In the genomic region with DNA sequence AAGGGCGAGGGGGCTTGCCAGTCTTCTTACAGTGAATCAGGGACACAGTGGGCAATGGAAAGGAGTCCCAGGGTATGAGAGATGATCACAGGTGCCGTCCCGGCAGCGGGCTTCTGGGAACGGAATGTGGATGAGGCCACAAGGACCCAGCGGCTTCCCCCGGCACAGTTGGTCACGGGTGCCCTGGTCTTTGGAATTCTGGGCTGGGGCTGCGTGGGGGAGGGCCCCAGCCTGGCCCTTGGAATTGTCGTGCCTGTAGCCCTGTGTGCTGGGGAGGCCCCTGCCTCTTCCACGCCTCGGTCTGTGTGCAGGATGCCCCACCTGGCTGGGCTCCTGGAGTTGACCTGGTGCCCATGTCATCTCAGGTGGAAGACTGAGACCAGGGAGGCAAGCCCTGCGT, we compare ENCODE assay signal across 20 cellular contexts.
"Had no signal": no experiment of that assay in that cellular context is flagged by ENCODE, and none has a peak within 500 bp of the region (broad histone marks: within the 10 kb centered on the region; RNA-seq: fewer than 3 reads in every experiment).

No MANE protein-coding gene starts in this region.

- H3K9me3 ChIP-seq: body of pancreas, right atrium auricular region, stomach, upper lobe of left lung had no signal

- ATAC-seq: activated CD4-positive, alpha-beta T cell treated with anti-CD3 and anti-CD28 coated beads for 36 hours; activated CD8-positive, alpha-beta memory T cell treated with anti-CD3 and anti-CD28 coated beads, Interleukin-2, amount 10 ng/mL, durations not matched to agents 7 days and 5 days; body of pancreas; effector memory CD8-positive, alpha-beta T cell; left ventricle myocardium superior; WTC11 had no signal

- H3K27me3 ChIP-seq: body of pancreas, right atrium auricular region, upper lobe of left lung had no signal

- H3K9me3 Mint-ChIP-seq: activated CD4-positive, alpha-beta memory T cell treated with anti-CD3 and anti-CD28 coated beads, Interleukin-2, amount 10 ng/mL, durations not matched to agents 7 days and 5 days; T-helper 2 cell treated with Interferon-gamma antibody and Interleukin-4, amounts not matched to agents 5 μg/mL and 100 μg/mL, for 36 hours; WTC11 had no signal

- DNase-seq: activated CD4-positive, alpha-beta memory T cell treated with anti-CD3 and anti-CD28 coated beads, Interleukin-2, amount 10 ng/mL, durations not matched to agents 7 days and 5 days; activated CD4-positive, alpha-beta T cell treated with anti-CD3 and anti-CD28 coated beads for 36 hours; activated CD8-positive, alpha-beta memory T cell treated with anti-CD3 and anti-CD28 coated beads, Interleukin-2, amount 10 ng/mL, durations not matched to agents 7 days and 5 days; activated naive CD4-positive, alpha-beta T cell; activated naive CD8-positive, alpha-beta T cell treated with anti-CD3 and anti-CD28 coated beads for 36 hours; amniotic stem cell; body of pancreas; effector memory CD8-positive, alpha-beta T cell; left ventricle myocardium superior; stimulated activated CD4-positive, alpha-beta T cell treated with anti-CD3 and anti-CD28 coated beads, Interleukin-15, amount 100 ng/mL, for 24 hours; stimulated activated CD4-positive, alpha-beta T cell treated with anti-CD3 and anti-CD28 coated beads, Interleukin-2, amount 100 ng/mL, for 48 hours; stomach; SW 1271; upper lobe of left lung had no signal

- H3K27me3 Mint-ChIP-seq: activated CD8-positive, alpha-beta memory T cell treated with anti-CD3 and anti-CD28 coated beads, Interleukin-2, amount 10 ng/mL, durations not matched to agents 7 days and 5 days; progenitor cell of endocrine pancreas had no signal

- H3K36me3 Mint-ChIP-seq: activated CD8-positive, alpha-beta memory T cell treated with anti-CD3 and anti-CD28 coated beads, Interleukin-2, amount 10 ng/mL, durations not matched to agents 7 days and 5 days; activated naive CD8-positive, alpha-beta T cell treated with anti-CD3 and anti-CD28 coated beads for 36 hours; WTC11 had no signal

- H3K4me3 Mint-ChIP-seq: activated CD4-positive, alpha-beta memory T cell treated with anti-CD3 and anti-CD28 coated beads, Interleukin-2, amount 10 ng/mL, durations not matched to agents 7 days and 5 days; activated CD4-positive, alpha-beta T cell treated with anti-CD3 and anti-CD28 coated beads for 36 hours; activated CD8-positive, alpha-beta memory T cell treated with anti-CD3 and anti-CD28 coated beads, Interleukin-2, amount 10 ng/mL, durations not matched to agents 7 days and 5 days; activated naive CD8-positive, alpha-beta T cell treated with anti-CD3 and anti-CD28 coated beads for 36 hours; effector memory CD8-positive, alpha-beta T cell; T-helper 2 cell treated with Interferon-gamma antibody and Interleukin-4, amounts not matched to agents 5 μg/mL and 100 μg/mL, for 36 hours; WTC11 had no signal

- H3K27ac Mint-ChIP-seq: activated CD4-positive, alpha-beta memory T cell treated with anti-CD3 and anti-CD28 coated beads, Interleukin-2, amount 10 ng/mL, durations not matched to agents 7 days and 5 days; activated CD4-positive, alpha-beta T cell treated with anti-CD3 and anti-CD28 coated beads for 36 hours; activated CD8-positive, alpha-beta memory T cell treated with anti-CD3 and anti-CD28 coated beads, Interleukin-2, amount 10 ng/mL, durations not matched to agents 7 days and 5 days; activated naive CD8-positive, alpha-beta T cell treated with anti-CD3 and anti-CD28 coated beads for 36 hours; progenitor cell of endocrine pancreas; T-helper 2 cell treated with Interferon-gamma antibody and Interleukin-4, amounts not matched to agents 5 μg/mL and 100 μg/mL, for 36 hours; WTC11 had no signal

- H3K4me3 ChIP-seq: body of pancreas, right atrium auricular region, skin epidermis, stomach, upper lobe of left lung had no signal

- FAIRE-seq: islet of Langerhans had no signal

- H3K27ac ChIP-seq: body of pancreas, right atrium auricular region, skin epidermis, stomach, upper lobe of left lung had no signal

- H3K4me1 ChIP-seq: body of pancreas, right atrium auricular region had no signal
